ENCODE assay signal across 8 cellular contexts in genomic region chr11:57427692-57428082, GRCh38. TPM values are rescaled to one million over a fixed set of nuclear protein-coding genes. Genes with fewer than 3 reads are reported as not detected.
DNase-seq lines count a peak whose midpoint lies in the region; ATAC-seq and TF ChIP-seq lines count a peak whose summit lies in the region.

No MANE protein-coding gene starts in this region.

- H3K27ac ChIP-seq in cingulate gyrus (ENCODE audit: low read depth, low read length) (peak overlapping the region; percentile 88), transverse colon (peak overlapping the region; percentile 86 to 94 (median 88))

- peak overlapping the region; percentile 85 for H3K27ac Mint-ChIP-seq in activated CD8-positive, alpha-beta memory T cell treated with anti-CD3 and anti-CD28 coated beads, Interleukin-2, amount 10 ng/mL, durations not matched to agents 7 days and 5 days

- peaks cover 18 to 47% (median 29%) of the 10 kb centered on the region in 4 donors for H3K4me1 ChIP-seq in transverse colon

- TF ChIP-seq CTCF in transverse colon (IDR thresholded peaks at IDR 0.05) (no peak), GM20000 (IDR thresholded peaks at IDR 0.05; ENCODE audit: extremely low read depth, missing control alignments) (no peak)

- TF ChIP-seq EP300 in transverse colon (IDR thresholded peaks at IDR 0.05; ENCODE audit: low read depth) = no peak

- DNase-seq in activated CD8-positive, alpha-beta memory T cell treated with anti-CD3 and anti-CD28 coated beads, Interleukin-2, amount 10 ng/mL, durations not matched to agents 7 days and 5 days = no peak
- no peak for DNase-seq in activated CD8-positive, alpha-beta memory T cell treated with anti-CD3 and anti-CD28 coated beads, Interleukin-2, amount 50 U/mL, for 4 hours
- DNase-seq in mucosa of gallbladder (ENCODE audit: low spot score) (peak; percentile 71), transverse colon (peak; percentile 54), NCI-H1436 (lab: John Stamatoyannopoulos, UW) (no peak), GM20000 (ENCODE audit: low spot score) (no peak)

- H3K4me3 ChIP-seq in transverse colon = no peak overlapping the region

- no peaks in the 10 kb centered on the region for H3K36me3 ChIP-seq in transverse colon

- no peaks in the 10 kb centered on the region for H3K9me3 ChIP-seq in transverse colon

- H3K9me3 Mint-ChIP-seq in activated CD8-positive, alpha-beta memory T cell treated with anti-CD3 and anti-CD28 coated beads, Interleukin-2, amount 10 ng/mL, durations not matched to agents 7 days and 5 days (ENCODE audit: low read depth) = no peaks in the 10 kb centered on the region

- TF ChIP-seq POLR2A in transverse colon (IDR thresholded peaks at IDR 0.05) = no peak

- peaks cover 8% of the 10 kb centered on the region for H3K27me3 Mint-ChIP-seq in activated CD8-positive, alpha-beta memory T cell treated with anti-CD3 and anti-CD28 coated beads, Interleukin-2, amount 10 ng/mL, durations not matched to agents 7 days and 5 days

- peaks cover 53% of the 10 kb centered on the region for H3K4me1 Mint-ChIP-seq in activated CD8-positive, alpha-beta memory T cell treated with anti-CD3 and anti-CD28 coated beads, Interleukin-2, amount 10 ng/mL, durations not matched to agents 7 days and 5 days

- CTCF ChIA-PET in activated CD8-positive, alpha-beta memory T cell treated with anti-CD3 and anti-CD28 coated beads, Interleukin-2, amount 10 ng/mL, durations not matched to agents 7 days and 5 days (lab: Charles Lee) = interaction anchor here (0.9 to 2.5 kb wide), 7 partner anchors 13 to 140 kb away, joined by 3 to 20 read pairs (median 4); partner anchors contain the start of gene UBE2L6

- intact Hi-C loops in transverse colon (cut with DNase I; ENCODE audit: low total_unique reads) = no loop called here

- H3K27me3 ChIP-seq in transverse colon = no peaks in the 10 kb centered on the region

- in situ Hi-C loops in transverse colon (cut with MboI; ENCODE audit: low pct_ligation_motif_present in 1 of 4, low pct_unique_long_range_greater_than_20kb in 1 of 4, low sequenced_read_pairs in 3 of 4) = no loop called here

- peak overlapping the region; percentile 85 for H3K4me3 Mint-ChIP-seq in activated CD8-positive, alpha-beta memory T cell treated with anti-CD3 and anti-CD28 coated beads, Interleukin-2, amount 10 ng/mL, durations not matched to agents 7 days and 5 days

- ATAC-seq in activated CD8-positive, alpha-beta memory T cell treated with anti-CD3 and anti-CD28 coated beads, Interleukin-2, amount 10 ng/mL, durations not matched to agents 7 days and 5 days = no peak
- ATAC-seq in HG03097 (IDR thresholded peaks at IDR 0.05; ENCODE audit: low FRiP score, unreplicated experiment) = no peak

- H3K36me3 Mint-ChIP-seq in activated CD8-positive, alpha-beta memory T cell treated with anti-CD3 and anti-CD28 coated beads, Interleukin-2, amount 10 ng/mL, durations not matched to agents 7 days and 5 days = peaks cover 33% of the 10 kb centered on the region

- 57 to 75% methylated on average over 3 to 9 of the region's 9 CpGs for WGBS in transverse colon (ENCODE audit: low coverage in 1 of 2), 2 donors

RNA-seq across cellular contexts. Expression of gene SLC43A3, which starts 0.8 kb away (rescaled TPM):
- 100 to 1,000 TPM; 106 to 117 TPM for total RNA-seq in activated CD8-positive, alpha-beta memory T cell treated with anti-CD3 and anti-CD28 coated beads, Interleukin-2, amount 10 ng/mL, durations not matched to agents 7 days and 5 days
- total RNA-seq in mucosa of gallbladder = 39.5 TPM
- total RNA-seq in transverse colon = 10 to 100 TPM in 3 of 4 donors, 1 to 10 TPM in 1; 6.0 to 35.9 (median 19.4) TPM

RNA-seq across cellular contexts. Expression of gene RTN4RL2, which starts 32.6 kb away (rescaled TPM):
- not detected for total RNA-seq in activated CD8-positive, alpha-beta memory T cell treated with anti-CD3 and anti-CD28 coated beads, Interleukin-2, amount 10 ng/mL, durations not matched to agents 7 days and 5 days
- total RNA-seq in mucosa of gallbladder (19.2 TPM), transverse colon (under 1 TPM in 1 of 4 donors, not detected in 3; 0.48 TPM)

RNA-seq across cellular contexts. Expression of gene PRG2, which starts 37.2 kb away (rescaled TPM):
- total RNA-seq in activated CD8-positive, alpha-beta memory T cell treated with anti-CD3 and anti-CD28 coated beads, Interleukin-2, amount 10 ng/mL, durations not matched to agents 7 days and 5 days = under 1 TPM; 0.59 to 0.79 TPM
- total RNA-seq in mucosa of gallbladder = 0.26 TPM
- total RNA-seq in transverse colon = not detected

RNA-seq across cellular contexts. Expression of gene PRG3, which starts 46.7 kb away (rescaled TPM):
- total RNA-seq in activated CD8-positive, alpha-beta memory T cell treated with anti-CD3 and anti-CD28 coated beads, Interleukin-2, amount 10 ng/mL, durations not matched to agents 7 days and 5 days = not detected
- not detected for total RNA-seq in mucosa of gallbladder
- not detected for total RNA-seq in transverse colon

Comparison
In these comparisons a context has a peak if more than half of its experiments do, and no peak if none do; other contexts are left out.
1. DNase-seq: peak in mucosa of gallbladder (single experiment) and transverse colon (single experiment); none in activated CD8-positive, alpha-beta memory T cell treated with anti-CD3 and anti-CD28 coated beads, Interleukin-2, amount 10 ng/mL, durations not matched to agents 7 days and 5 days (single experiment), activated CD8-positive, alpha-beta memory T cell treated with anti-CD3 and anti-CD28 coated beads, Interleukin-2, amount 50 U/mL, for 4 hours (single experiment), NCI-H1436 (single experiment) and GM20000 (single experiment).
2. RNA of gene RTN4RL2, which starts 32.6 kb away (total RNA-seq): 19.2 TPM in mucosa of gallbladder (single experiment); not detected in activated CD8-positive, alpha-beta memory T cell treated with anti-CD3 and anti-CD28 coated beads, Interleukin-2, amount 10 ng/mL, durations not matched to agents 7 days and 5 days and 0.48 TPM in transverse colon; every median in the first group is over 10 times any median in the second.